In genomic region chr2:104708967-104709366, GRCh38 we compare ENCODE assay signal across 27 cellular contexts.
"Had no signal": no experiment of that assay in that cellular context is flagged by ENCODE, and none has a peak within 500 bp of the region (broad histone marks: within the 10 kb centered on the region; RNA-seq: fewer than 3 reads in every experiment).

No MANE protein-coding gene starts in this region.

- H3K9me3 Mint-ChIP-seq: stimulated activated memory B cell treated with anti-CD40 and anti-IgM and Interleukin-4, amounts not matched to agents 10 μg/mL and 1 μg/mL and 100 μg/mL, for 72 hours; type B pancreatic cell had no signal

- H3K4me3 Mint-ChIP-seq: stimulated activated effector memory CD8-positive, alpha-beta T cell treated with anti-CD3 and anti-CD28 coated beads, Interleukin-12 subunit alpha, Interleukin-12 subunit beta, amount 100 ng/mL, for 72 hours; stimulated activated memory B cell treated with anti-CD40 and anti-IgM and Interleukin-4, amounts not matched to agents 10 μg/mL and 1 μg/mL and 100 μg/mL, for 72 hours; stimulated activated naive CD8-positive, alpha-beta T cell treated with anti-CD3 and anti-CD28 coated beads, Interleukin-15, amount 100 ng/mL, for 72 hours; stimulated activated naive CD8-positive, alpha-beta T cell treated with anti-CD3 and anti-CD28 coated beads, Interleukin-15, Interleukin-2, amounts not matched to agents 100 ng/mL and 50 ng/mL, for 24 hours; type B pancreatic cell had no signal

- H3K36me3 ChIP-seq: stomach, suprapubic skin, thoracic aorta, thyroid gland, tibial artery, tibial nerve, transverse colon, upper lobe of left lung, upper lobe of right lung, uterus, vagina had no signal

- H3K27me3 ChIP-seq: stomach, suprapubic skin, testis, thyroid gland, tibial nerve, transverse colon, upper lobe of left lung, upper lobe of right lung, uterus, vagina had no signal

- H3K4me1 Mint-ChIP-seq: stimulated activated effector memory CD8-positive, alpha-beta T cell treated with anti-CD3 and anti-CD28 coated beads, Interleukin-12 subunit alpha, Interleukin-12 subunit beta, amount 100 ng/mL, for 72 hours; stimulated activated memory B cell treated with anti-CD40 and anti-IgM and Interleukin-4, amounts not matched to agents 10 μg/mL and 1 μg/mL and 100 μg/mL, for 72 hours; stimulated activated naive CD8-positive, alpha-beta T cell treated with anti-CD3 and anti-CD28 coated beads, Interleukin-15, amount 100 ng/mL, for 72 hours had no signal

- H3K36me3 Mint-ChIP-seq: stimulated activated effector memory CD8-positive, alpha-beta T cell treated with anti-CD3 and anti-CD28 coated beads, Interleukin-12 subunit alpha, Interleukin-12 subunit beta, amount 100 ng/mL, for 72 hours; stimulated activated memory B cell treated with anti-CD40 and anti-IgM and Interleukin-4, amounts not matched to agents 10 μg/mL and 1 μg/mL and 100 μg/mL, for 72 hours; type B pancreatic cell had no signal

- H3K27me3 Mint-ChIP-seq: stimulated activated memory B cell treated with anti-CD40 and anti-IgM and Interleukin-4, amounts not matched to agents 10 μg/mL and 1 μg/mL and 100 μg/mL, for 72 hours; stimulated activated naive CD8-positive, alpha-beta T cell treated with anti-CD3 and anti-CD28 coated beads, Interleukin-15, amount 100 ng/mL, for 72 hours; stimulated activated naive CD8-positive, alpha-beta T cell treated with anti-CD3 and anti-CD28 coated beads, Interleukin-15, Interleukin-2, amounts not matched to agents 100 ng/mL and 50 ng/mL, for 24 hours had no signal

- H3K4me3 ChIP-seq: stomach, suprapubic skin, testis, thoracic aorta, thyroid gland, tibial artery, tibial nerve, transverse colon, upper lobe of left lung, upper lobe of right lung, uterus, vagina had no signal

- DNase-seq: stimulated activated CD4-positive, alpha-beta T cell treated with anti-CD3 and anti-CD28 coated beads, Interleukin-2, amount 100 ng/mL, for 48 hours; stimulated activated CD4-positive, alpha-beta T cell treated with anti-CD3 and anti-CD28 coated beads, Interleukin-4, amount 100 ng/mL, for 1 hour; stimulated activated CD4-positive, alpha-beta T cell treated with anti-CD3 and anti-CD28 coated beads, Interleukin-4, amount 100 ng/mL, for 24 hours; stimulated activated CD4-positive, alpha-beta T cell treated with anti-CD3 and anti-CD28 coated beads, Interleukin-4, amount 100 ng/mL, for 4 hours; stimulated activated CD8-positive, alpha-beta memory T cell treated with anti-CD3 and anti-CD28 coated beads, Interleukin-4, amount 100 ng/mL, for 48 hours; stimulated activated naive CD4-positive, alpha-beta T cell; stimulated activated naive CD4-positive, alpha-beta T cell treated with Interleukin-2 at 50 U/mL for 16 hours; stimulated activated naive CD8-positive, alpha-beta T cell treated with anti-CD3 and anti-CD28 coated beads, Interleukin-15, amount 100 ng/mL, for 72 hours; stimulated activated naive CD8-positive, alpha-beta T cell treated with anti-CD3 and anti-CD28 coated beads, Interleukin-15, Interleukin-2, amounts not matched to agents 100 U/mL and 50 U/mL, for 24 hours; stomach; substantia nigra; testis; thyroid gland; tibial artery; transverse colon; trophoblast cell; upper lobe of left lung; upper lobe of right lung; uterus had no signal

- H3K27ac ChIP-seq: stomach, suprapubic skin, testis, thoracic aorta, thyroid gland, tibial artery, tibial nerve, transverse colon, upper lobe of left lung, upper lobe of right lung, uterus, vagina had no signal

- H3K27ac Mint-ChIP-seq: stimulated activated effector memory CD8-positive, alpha-beta T cell treated with anti-CD3 and anti-CD28 coated beads, Interleukin-12 subunit alpha, Interleukin-12 subunit beta, amount 100 ng/mL, for 72 hours; stimulated activated memory B cell treated with anti-CD40 and anti-IgM and Interleukin-4, amounts not matched to agents 10 μg/mL and 1 μg/mL and 100 μg/mL, for 72 hours; stimulated activated naive CD8-positive, alpha-beta T cell treated with anti-CD3 and anti-CD28 coated beads, Interleukin-15, amount 100 ng/mL, for 72 hours; stimulated activated naive CD8-positive, alpha-beta T cell treated with anti-CD3 and anti-CD28 coated beads, Interleukin-15, Interleukin-2, amounts not matched to agents 100 ng/mL and 50 ng/mL, for 24 hours; type B pancreatic cell had no signal

- H3K4me1 ChIP-seq: stomach, suprapubic skin, testis, thyroid gland, tibial artery, tibial nerve, transverse colon, upper lobe of left lung, upper lobe of right lung, uterus, vagina had no signal

- H3K9me3 ChIP-seq: stomach, suprapubic skin, testis, thoracic aorta, thyroid gland, tibial artery, tibial nerve, transverse colon, upper lobe of left lung, upper lobe of right lung, uterus, vagina had no signal

- ATAC-seq: stimulated activated effector memory CD8-positive, alpha-beta T cell treated with anti-CD3 and anti-CD28 coated beads, Interleukin-12 subunit alpha, Interleukin-12 subunit beta, amount 100 ng/mL, for 72 hours; stimulated activated memory B cell treated with anti-CD40 and anti-IgM and Interleukin-4, amounts not matched to agents 10 μg/mL and 1 μg/mL and 100 μg/mL, for 72 hours; stimulated activated naive CD8-positive, alpha-beta T cell treated with anti-CD3 and anti-CD28 coated beads, Interleukin-15, amount 100 ng/mL, for 72 hours; stimulated activated naive CD8-positive, alpha-beta T cell treated with anti-CD3 and anti-CD28 coated beads, Interleukin-15, Interleukin-2, amounts not matched to agents 100 U/mL and 50 U/mL, for 24 hours; upper lobe of right lung had no signal
